In the genomic region with DNA sequence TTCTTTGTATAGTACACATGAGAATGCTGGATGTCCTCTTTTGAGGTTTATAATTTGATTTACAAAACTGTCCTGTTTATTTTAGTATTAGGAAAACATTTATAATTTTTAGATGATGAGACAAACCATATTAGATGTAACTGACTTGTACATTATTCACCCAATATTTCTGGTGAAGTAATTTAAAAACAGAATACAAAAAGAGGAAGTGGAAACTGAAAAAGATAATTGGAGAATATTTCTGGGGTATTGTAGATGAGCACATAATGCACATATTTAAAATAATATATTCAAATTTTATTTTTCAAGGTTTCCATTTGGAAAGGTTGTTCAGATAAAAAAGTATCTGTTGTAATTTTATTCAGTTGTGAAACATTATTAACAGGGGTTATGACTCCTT, we compare ENCODE assay signal across 20 cellular contexts.
"Had no signal": no experiment of that assay in that cellular context is flagged by ENCODE, and none has a peak within 500 bp of the region (broad histone marks: within the 10 kb centered on the region; RNA-seq: fewer than 3 reads in every experiment).

No MANE protein-coding gene starts in this region.

- DNase-seq: activated CD4-positive, alpha-beta memory T cell treated with anti-CD3 and anti-CD28 coated beads, Interleukin-2, amount 10 ng/mL, durations not matched to agents 7 days and 5 days; activated CD4-positive, alpha-beta T cell treated with anti-CD3 and anti-CD28 coated beads for 48 hours; activated CD4-positive, CD25-positive, alpha-beta regulatory T cell; activated CD8-positive, alpha-beta memory T cell treated with anti-CD3 and anti-CD28 coated beads, Interleukin-2, amount 10 ng/mL, durations not matched to agents 7 days and 5 days; activated naive CD4-positive, alpha-beta T cell; activated naive CD8-positive, alpha-beta T cell treated with anti-CD3 and anti-CD28 coated beads, Interleukin-2, amount 10 ng/mL, durations not matched to agents 7 days and 5 days; activated T-cell treated with anti-CD3 and anti-CD28 coated beads, Interleukin-2, amount 50 U/mL, for 1 hour; body of pancreas; dermis blood vessel endothelial cell; effector memory CD4-positive, alpha-beta T cell; pancreas; stimulated activated CD4-positive, alpha-beta T cell treated with anti-CD3 and anti-CD28 coated beads, Interleukin-4, amount 100 ng/mL, for 24 hours; testis had no signal

- H3K27me3 ChIP-seq: body of pancreas, neutrophil, pancreas, testis had no signal

- ATAC-seq: activated CD8-positive, alpha-beta memory T cell treated with anti-CD3 and anti-CD28 coated beads, Interleukin-2, amount 10 ng/mL, durations not matched to agents 7 days and 5 days; activated T-helper 17 cell treated with anti-CD3 and anti-CD28 coated beads, Interleukin-2, amount 50 U/mL, for 72 hours; body of pancreas; left lobe of liver; natural killer cell treated with Interleukin-12 subunit alpha and Interleukin-12 subunit beta and Interleukin-15 and Interleukin-18, amount 100 ng/mL, for 72 hours; pancreas; sciatic nerve; stimulated activated effector memory CD8-positive, alpha-beta T cell treated with anti-CD3 and anti-CD28 coated beads, Interleukin-12 subunit alpha, Interleukin-12 subunit beta, amount 100 ng/mL, for 72 hours had no signal

- FAIRE-seq: keratinocyte had no signal

- H3K27ac ChIP-seq: body of pancreas, neutrophil, pancreas, testis had no signal

- H3K4me3 ChIP-seq: body of pancreas, pancreas, testis had no signal

- H3K36me3 ChIP-seq: neutrophil, pancreas had no signal

- H3K4me1 ChIP-seq: pancreas, testis had no signal

- H3K9me3 ChIP-seq: testis had no signal
